ENCODE assay signal across 1 cellular context in the genomic region with DNA sequence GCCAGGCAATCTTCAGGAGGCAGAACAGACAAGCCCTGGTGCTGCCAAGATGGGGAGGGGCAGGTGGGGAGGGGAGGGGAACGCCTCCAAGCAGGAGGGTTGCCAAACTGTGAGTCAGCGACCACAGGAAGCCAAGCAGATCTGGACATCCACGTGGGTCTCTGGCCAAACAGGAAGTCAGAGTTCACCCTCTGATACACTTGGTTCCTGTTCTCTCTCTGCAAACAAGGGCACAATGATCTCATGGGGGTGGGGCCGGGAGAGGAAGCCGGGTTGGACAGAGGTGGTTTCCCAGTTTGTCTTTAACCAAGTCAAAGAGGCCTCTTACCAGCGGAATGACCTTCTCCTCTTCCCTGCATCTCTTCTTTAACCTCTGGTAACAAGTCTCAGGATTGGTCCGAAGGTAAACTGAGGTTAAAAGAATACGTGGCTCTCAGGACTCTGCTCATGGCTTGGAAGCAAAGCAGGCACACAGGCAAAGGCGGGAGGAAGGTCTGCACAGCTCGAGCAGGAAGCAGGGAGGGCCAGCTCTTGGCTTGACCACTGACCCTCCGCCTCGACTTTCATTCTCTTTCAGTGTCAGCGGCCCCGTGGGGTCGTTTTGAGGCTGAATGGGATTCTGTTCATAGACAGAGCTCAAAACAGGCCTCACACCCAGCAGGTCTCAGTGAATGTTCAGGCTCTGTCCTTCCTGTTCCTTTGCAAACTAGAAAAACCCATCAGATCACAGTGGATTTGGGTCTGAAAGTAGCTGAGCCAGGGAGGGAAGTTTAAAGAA.
TF ChIP-seq lines count a peak whose summit lies in the region.

No MANE protein-coding gene starts in this region.

TF ChIP-seq in HepG2, 621 proteins besides CTCF, POLR2A, EP300 and RAD21 (continued from another document and continues in another):
- no peak for TF ChIP-seq SMARCE1 (IDR thresholded peaks at IDR 0.05; ENCODE audit: borderline replicate concordance)
- no peak for TF ChIP-seq ZNF367 (CRISPR knock-in tag; IDR thresholded peaks at IDR 0.05; ENCODE audit: borderline replicate concordance)
- TF ChIP-seq, protein P1, sequence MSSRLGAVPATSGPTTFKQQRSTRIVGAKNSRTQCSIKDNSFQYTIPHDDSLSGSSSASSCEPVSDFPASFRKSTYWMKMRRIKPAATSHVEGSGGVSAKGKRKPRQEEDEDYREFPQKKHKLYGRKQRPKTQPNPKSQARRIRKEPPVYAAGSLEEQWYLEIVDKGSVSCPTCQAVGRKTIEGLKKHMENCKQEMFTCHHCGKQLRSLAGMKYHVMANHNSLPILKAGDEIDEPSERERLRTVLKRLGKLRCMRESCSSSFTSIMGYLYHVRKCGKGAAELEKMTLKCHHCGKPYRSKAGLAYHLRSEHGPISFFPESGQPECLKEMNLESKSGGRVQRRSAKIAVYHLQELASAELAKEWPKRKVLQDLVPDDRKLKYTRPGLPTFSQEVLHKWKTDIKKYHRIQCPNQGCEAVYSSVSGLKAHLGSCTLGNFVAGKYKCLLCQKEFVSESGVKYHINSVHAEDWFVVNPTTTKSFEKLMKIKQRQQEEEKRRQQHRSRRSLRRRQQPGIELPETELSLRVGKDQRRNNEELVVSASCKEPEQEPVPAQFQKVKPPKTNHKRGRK (CRISPR knock-in tag; IDR thresholded peaks at IDR 0.05): no peak; the same call in 1 of the 2 replicates
- TF ChIP-seq SMC3 (IDR thresholded peaks at IDR 0.05; ENCODE audit: low read length): no peak
- TF ChIP-seq ZNF160 (CRISPR knock-in tag; IDR thresholded peaks at IDR 0.05): peak; percentile 33
- TF ChIP-seq, protein P2, sequence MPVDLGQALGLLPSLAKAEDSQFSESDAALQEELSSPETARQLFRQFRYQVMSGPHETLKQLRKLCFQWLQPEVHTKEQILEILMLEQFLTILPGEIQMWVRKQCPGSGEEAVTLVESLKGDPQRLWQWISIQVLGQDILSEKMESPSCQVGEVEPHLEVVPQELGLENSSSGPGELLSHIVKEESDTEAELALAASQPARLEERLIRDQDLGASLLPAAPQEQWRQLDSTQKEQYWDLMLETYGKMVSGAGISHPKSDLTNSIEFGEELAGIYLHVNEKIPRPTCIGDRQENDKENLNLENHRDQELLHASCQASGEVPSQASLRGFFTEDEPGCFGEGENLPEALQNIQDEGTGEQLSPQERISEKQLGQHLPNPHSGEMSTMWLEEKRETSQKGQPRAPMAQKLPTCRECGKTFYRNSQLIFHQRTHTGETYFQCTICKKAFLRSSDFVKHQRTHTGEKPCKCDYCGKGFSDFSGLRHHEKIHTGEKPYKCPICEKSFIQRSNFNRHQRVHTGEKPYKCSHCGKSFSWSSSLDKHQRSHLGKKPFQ (CRISPR knock-in tag; IDR thresholded peaks at IDR 0.05; ENCODE audit: insufficient replicate concordance): no peak
- no peak for TF ChIP-seq ZNF773 (CRISPR knock-in tag; IDR thresholded peaks at IDR 0.05; ENCODE audit: borderline replicate concordance)
- peak; percentile 52; the same call in 1 of the 2 replicates for TF ChIP-seq ZNF143 (CRISPR knock-in tag; IDR thresholded peaks at IDR 0.05)
- no peak for TF ChIP-seq ZNF274 (CRISPR knock-in tag; IDR thresholded peaks at IDR 0.05)
- no peak for TF ChIP-seq CBX2 (IDR thresholded peaks at IDR 0.05; ENCODE audit: low read depth, low read length)
- TF ChIP-seq CBX2 (CRISPR knock-in tag; IDR thresholded peaks at IDR 0.05; ENCODE audit: low read depth): peak; percentile 63; the same call in 1 of the 2 replicates
- TF ChIP-seq ATF7 (IDR thresholded peaks at IDR 0.05): peak; percentile 81
- TF ChIP-seq ATF7 (CRISPR knock-in tag; IDR thresholded peaks at IDR 0.05): peak; percentile 98
- 0 out of 2 replicates have a peak, but pooled peaks have one; percentile 40 for TF ChIP-seq THYN1 (CRISPR knock-in tag; IDR thresholded peaks at IDR 0.05; ENCODE audit: borderline replicate concordance, low read depth)
- 0 out of 2 replicates have a peak, but pooled peaks have one; percentile 8 for TF ChIP-seq SRY (CRISPR knock-in tag; IDR thresholded peaks at IDR 0.05)
- TF ChIP-seq ZNF460 (CRISPR knock-in tag; IDR thresholded peaks at IDR 0.05; ENCODE audit: borderline replicate concordance): no peak
- TF ChIP-seq, protein P3, sequence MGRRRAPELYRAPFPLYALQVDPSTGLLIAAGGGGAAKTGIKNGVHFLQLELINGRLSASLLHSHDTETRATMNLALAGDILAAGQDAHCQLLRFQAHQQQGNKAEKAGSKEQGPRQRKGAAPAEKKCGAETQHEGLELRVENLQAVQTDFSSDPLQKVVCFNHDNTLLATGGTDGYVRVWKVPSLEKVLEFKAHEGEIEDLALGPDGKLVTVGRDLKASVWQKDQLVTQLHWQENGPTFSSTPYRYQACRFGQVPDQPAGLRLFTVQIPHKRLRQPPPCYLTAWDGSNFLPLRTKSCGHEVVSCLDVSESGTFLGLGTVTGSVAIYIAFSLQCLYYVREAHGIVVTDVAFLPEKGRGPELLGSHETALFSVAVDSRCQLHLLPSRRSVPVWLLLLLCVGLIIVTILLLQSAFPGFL (CRISPR knock-in tag; IDR thresholded peaks at IDR 0.05): no peak
- TF ChIP-seq KDM5B (CRISPR knock-in tag; IDR thresholded peaks at IDR 0.05; ENCODE audit: borderline replicate concordance): peak; percentile 32; the same call in 1 of the 2 replicates
- TF ChIP-seq, protein P4, sequence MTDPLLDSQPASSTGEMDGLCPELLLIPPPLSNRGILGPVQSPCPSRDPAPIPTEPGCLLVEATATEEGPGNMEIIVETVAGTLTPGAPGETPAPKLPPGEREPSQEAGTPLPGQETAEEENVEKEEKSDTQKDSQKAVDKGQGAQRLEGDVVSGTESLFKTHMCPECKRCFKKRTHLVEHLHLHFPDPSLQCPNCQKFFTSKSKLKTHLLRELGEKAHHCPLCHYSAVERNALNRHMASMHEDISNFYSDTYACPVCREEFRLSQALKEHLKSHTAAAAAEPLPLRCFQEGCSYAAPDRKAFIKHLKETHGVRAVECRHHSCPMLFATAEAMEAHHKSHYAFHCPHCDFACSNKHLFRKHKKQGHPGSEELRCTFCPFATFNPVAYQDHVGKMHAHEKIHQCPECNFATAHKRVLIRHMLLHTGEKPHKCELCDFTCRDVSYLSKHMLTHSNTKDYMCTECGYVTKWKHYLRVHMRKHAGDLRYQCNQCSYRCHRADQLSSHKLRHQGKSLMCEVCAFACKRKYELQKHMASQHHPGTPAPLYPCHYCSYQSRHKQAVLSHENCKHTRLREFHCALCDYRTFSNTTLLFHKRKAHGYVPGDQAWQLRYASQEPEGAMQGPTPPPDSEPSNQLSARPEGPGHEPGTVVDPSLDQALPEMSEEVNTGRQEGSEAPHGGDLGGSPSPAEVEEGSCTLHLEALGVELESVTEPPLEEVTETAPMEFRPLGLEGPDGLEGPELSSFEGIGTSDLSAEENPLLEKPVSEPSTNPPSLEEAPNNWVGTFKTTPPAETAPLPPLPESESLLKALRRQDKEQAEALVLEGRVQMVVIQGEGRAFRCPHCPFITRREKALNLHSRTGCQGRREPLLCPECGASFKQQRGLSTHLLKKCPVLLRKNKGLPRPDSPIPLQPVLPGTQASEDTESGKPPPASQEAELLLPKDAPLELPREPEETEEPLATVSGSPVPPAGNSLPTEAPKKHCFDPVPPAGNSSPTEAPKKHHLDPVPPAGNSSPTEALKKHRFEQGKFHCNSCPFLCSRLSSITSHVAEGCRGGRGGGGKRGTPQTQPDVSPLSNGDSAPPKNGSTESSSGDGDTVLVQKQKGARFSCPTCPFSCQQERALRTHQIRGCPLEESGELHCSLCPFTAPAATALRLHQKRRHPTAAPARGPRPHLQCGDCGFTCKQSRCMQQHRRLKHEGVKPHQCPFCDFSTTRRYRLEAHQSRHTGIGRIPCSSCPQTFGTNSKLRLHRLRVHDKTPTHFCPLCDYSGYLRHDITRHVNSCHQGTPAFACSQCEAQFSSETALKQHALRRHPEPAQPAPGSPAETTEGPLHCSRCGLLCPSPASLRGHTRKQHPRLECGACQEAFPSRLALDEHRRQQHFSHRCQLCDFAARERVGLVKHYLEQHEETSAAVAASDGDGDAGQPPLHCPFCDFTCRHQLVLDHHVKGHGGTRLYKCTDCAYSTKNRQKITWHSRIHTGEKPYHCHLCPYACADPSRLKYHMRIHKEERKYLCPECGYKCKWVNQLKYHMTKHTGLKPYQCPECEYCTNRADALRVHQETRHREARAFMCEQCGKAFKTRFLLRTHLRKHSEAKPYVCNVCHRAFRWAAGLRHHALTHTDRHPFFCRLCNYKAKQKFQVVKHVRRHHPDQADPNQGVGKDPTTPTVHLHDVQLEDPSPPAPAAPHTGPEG (CRISPR knock-in tag; IDR thresholded peaks at IDR 0.05): peak; percentile 82; the same call in 1 of the 2 replicates
- peak; percentile 100 for TF ChIP-seq SAP130 (CRISPR knock-in tag; IDR thresholded peaks at IDR 0.05; ENCODE audit: low read depth)
- TF ChIP-seq SRSF1 (optimal IDR thresholded peaks at IDR 0.05; ENCODE audit: low read depth, low read length): peak; percentile 36
- TF ChIP-seq ZNF629 (CRISPR knock-in tag; conservative IDR thresholded peaks at IDR 0.05): peak; percentile 72
- no peak for TF ChIP-seq ZNF761 (CRISPR knock-in tag; conservative IDR thresholded peaks at IDR 0.05)
- TF ChIP-seq, protein P5, sequence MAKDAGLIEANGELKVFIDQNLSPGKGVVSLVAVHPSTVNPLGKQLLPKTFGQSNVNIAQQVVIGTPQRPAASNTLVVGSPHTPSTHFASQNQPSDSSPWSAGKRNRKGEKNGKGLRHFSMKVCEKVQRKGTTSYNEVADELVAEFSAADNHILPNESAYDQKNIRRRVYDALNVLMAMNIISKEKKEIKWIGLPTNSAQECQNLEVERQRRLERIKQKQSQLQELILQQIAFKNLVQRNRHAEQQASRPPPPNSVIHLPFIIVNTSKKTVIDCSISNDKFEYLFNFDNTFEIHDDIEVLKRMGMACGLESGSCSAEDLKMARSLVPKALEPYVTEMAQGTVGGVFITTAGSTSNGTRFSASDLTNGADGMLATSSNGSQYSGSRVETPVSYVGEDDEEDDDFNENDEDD (CRISPR knock-in tag; IDR thresholded peaks at IDR 0.05; ENCODE audit: borderline replicate concordance): peak; percentile 81
- TF ChIP-seq, protein P6, sequence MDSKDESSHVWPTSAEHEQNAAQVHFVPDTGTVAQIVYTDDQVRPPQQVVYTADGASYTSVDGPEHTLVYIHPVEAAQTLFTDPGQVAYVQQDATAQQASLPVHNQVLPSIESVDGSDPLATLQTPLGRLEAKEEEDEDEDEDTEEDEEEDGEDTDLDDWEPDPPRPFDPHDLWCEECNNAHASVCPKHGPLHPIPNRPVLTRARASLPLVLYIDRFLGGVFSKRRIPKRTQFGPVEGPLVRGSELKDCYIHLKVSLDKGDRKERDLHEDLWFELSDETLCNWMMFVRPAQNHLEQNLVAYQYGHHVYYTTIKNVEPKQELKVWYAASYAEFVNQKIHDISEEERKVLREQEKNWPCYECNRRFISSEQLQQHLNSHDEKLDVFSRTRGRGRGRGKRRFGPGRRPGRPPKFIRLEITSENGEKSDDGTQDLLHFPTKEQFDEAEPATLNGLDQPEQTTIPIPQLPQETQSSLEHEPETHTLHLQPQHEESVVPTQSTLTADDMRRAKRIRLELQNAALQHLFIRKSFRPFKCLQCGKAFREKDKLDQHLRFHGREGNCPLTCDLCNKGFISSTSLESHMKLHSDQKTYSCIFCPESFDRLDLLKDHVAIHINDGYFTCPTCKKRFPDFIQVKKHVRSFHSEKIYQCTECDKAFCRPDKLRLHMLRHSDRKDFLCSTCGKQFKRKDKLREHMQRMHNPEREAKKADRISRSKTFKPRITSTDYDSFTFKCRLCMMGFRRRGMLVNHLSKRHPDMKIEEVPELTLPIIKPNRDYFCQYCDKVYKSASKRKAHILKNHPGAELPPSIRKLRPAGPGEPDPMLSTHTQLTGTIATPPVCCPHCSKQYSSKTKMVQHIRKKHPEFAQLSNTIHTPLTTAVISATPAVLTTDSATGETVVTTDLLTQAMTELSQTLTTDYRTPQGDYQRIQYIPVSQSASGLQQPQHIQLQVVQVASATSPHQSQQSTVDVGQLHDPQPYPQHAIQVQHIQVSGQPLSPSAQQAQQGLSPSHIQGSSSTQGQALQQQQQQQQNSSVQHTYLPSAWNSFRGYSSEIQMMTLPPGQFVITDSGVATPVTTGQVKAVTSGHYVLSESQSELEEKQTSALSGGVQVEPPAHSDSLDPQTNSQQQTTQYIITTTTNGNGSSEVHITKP (CRISPR knock-in tag; IDR thresholded peaks at IDR 0.05; ENCODE audit: low read depth): peak; percentile 65; the same call in 1 of the 2 replicates
- peak; percentile 70; the same call in 1 of the 2 replicates for TF ChIP-seq CEBPB (IDR thresholded peaks at IDR 0.05; ENCODE audit: borderline replicate concordance, low read depth, low read length)
- TF ChIP-seq, protein P7, sequence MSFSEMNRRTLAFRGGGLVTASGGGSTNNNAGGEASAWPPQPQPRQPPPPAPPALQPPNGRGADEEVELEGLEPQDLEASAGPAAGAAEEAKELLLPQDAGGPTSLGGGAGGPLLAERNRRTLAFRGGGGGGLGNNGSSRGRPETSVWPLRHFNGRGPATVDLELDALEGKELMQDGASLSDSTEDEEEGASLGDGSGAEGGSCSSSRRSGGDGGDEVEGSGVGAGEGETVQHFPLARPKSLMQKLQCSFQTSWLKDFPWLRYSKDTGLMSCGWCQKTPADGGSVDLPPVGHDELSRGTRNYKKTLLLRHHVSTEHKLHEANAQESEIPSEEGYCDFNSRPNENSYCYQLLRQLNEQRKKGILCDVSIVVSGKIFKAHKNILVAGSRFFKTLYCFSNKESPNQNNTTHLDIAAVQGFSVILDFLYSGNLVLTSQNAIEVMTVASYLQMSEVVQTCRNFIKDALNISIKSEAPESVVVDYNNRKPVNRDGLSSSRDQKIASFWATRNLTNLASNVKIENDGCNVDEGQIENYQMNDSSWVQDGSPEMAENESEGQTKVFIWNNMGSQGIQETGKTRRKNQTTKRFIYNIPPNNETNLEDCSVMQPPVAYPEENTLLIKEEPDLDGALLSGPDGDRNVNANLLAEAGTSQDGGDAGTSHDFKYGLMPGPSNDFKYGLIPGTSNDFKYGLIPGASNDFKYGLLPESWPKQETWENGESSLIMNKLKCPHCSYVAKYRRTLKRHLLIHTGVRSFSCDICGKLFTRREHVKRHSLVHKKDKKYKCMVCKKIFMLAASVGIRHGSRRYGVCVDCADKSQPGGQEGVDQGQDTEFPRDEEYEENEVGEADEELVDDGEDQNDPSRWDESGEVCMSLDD (CRISPR knock-in tag; IDR thresholded peaks at IDR 0.05; ENCODE audit: borderline replicate concordance): no peak
- no peak for TF ChIP-seq HOXA9 (CRISPR knock-in tag; IDR thresholded peaks at IDR 0.05; ENCODE audit: borderline replicate concordance)
- peak; percentile 95 for TF ChIP-seq RARA (CRISPR knock-in tag; IDR thresholded peaks at IDR 0.05)
- TF ChIP-seq, protein P8, sequence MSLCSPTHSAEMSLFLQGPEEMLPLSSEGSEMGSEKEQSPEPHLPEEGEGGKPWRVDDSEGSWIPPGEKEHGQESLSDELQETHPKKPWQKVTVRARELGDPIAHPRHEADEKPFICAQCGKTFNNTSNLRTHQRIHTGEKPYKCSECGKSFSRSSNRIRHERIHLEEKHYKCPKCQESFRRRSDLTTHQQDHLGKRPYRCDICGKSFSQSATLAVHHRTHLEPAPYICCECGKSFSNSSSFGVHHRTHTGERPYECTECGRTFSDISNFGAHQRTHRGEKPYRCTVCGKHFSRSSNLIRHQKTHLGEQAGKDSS (CRISPR knock-in tag; IDR thresholded peaks at IDR 0.05; ENCODE audit: borderline replicate concordance, low read depth): no peak
